1 cellular context compared by ENCODE assay signal in the genomic region with DNA sequence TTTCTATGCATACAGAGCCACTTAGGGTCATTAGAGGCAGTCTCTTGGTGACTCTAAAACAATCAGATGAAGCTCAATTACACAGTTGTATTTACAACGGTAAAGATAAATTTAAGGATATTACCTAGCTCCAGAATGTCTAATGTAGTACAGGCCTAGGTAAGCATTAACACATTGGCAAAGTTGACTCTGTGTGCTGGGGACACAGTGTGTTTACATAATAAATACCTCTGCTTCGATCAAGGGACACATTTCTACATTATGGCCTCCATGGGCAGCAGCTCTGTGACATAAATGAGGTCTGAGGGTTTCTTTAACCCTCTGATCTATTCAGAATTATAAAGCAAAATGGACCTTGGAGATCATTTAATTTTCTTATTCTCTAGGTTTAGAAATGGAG.
TF ChIP-seq lines count a peak whose summit lies in the region.

No MANE protein-coding gene starts in this region.

TF ChIP-seq in HepG2, 621 proteins besides CTCF, POLR2A, EP300 and RAD21 (continued from another document and continues in another):
- TF ChIP-seq, protein P1, sequence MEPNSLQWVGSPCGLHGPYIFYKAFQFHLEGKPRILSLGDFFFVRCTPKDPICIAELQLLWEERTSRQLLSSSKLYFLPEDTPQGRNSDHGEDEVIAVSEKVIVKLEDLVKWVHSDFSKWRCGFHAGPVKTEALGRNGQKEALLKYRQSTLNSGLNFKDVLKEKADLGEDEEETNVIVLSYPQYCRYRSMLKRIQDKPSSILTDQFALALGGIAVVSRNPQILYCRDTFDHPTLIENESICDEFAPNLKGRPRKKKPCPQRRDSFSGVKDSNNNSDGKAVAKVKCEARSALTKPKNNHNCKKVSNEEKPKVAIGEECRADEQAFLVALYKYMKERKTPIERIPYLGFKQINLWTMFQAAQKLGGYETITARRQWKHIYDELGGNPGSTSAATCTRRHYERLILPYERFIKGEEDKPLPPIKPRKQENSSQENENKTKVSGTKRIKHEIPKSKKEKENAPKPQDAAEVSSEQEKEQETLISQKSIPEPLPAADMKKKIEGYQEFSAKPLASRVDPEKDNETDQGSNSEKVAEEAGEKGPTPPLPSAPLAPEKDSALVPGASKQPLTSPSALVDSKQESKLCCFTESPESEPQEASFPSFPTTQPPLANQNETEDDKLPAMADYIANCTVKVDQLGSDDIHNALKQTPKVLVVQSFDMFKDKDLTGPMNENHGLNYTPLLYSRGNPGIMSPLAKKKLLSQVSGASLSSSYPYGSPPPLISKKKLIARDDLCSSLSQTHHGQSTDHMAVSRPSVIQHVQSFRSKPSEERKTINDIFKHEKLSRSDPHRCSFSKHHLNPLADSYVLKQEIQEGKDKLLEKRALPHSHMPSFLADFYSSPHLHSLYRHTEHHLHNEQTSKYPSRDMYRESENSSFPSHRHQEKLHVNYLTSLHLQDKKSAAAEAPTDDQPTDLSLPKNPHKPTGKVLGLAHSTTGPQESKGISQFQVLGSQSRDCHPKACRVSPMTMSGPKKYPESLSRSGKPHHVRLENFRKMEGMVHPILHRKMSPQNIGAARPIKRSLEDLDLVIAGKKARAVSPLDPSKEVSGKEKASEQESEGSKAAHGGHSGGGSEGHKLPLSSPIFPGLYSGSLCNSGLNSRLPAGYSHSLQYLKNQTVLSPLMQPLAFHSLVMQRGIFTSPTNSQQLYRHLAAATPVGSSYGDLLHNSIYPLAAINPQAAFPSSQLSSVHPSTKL (CRISPR knock-in tag; IDR thresholded peaks at IDR 0.05) = peak; percentile 65
- peak; percentile 25; the same call in 1 of the 2 replicates for TF ChIP-seq MIER3 (CRISPR knock-in tag; IDR thresholded peaks at IDR 0.05; ENCODE audit: borderline replicate concordance)
- TF ChIP-seq RXRB (CRISPR knock-in tag; IDR thresholded peaks at IDR 0.05; ENCODE audit: borderline replicate concordance) = peak; percentile 39; the same call in 1 of the 2 replicates
- no peak for TF ChIP-seq ZNF281 (CRISPR knock-in tag; IDR thresholded peaks at IDR 0.05; ENCODE audit: borderline replicate concordance)
- TF ChIP-seq ZNF138 (CRISPR knock-in tag; IDR thresholded peaks at IDR 0.05; ENCODE audit: low read depth) = no peak
- peak; percentile 62 for TF ChIP-seq FOXP4 (CRISPR knock-in tag; IDR thresholded peaks at IDR 0.05)
- peak; percentile 50; the same call in 1 of the 2 replicates for TF ChIP-seq MED1 (CRISPR knock-in tag; IDR thresholded peaks at IDR 0.05)
- TF ChIP-seq CEBPG (CRISPR knock-in tag; IDR thresholded peaks at IDR 0.05) = peak; percentile 41; the same call in 1 of the 2 replicates
- TF ChIP-seq PAXIP1 (CRISPR knock-in tag; conservative IDR thresholded peaks at IDR 0.05) = peak; percentile 64
- TF ChIP-seq HMG20A (CRISPR knock-in tag; IDR thresholded peaks at IDR 0.05; ENCODE audit: borderline replicate concordance) = 0 out of 2 replicates have a peak, but pooled peaks have one; percentile 41
- TF ChIP-seq ARID3A (IDR thresholded peaks at IDR 0.05; ENCODE audit: low read depth, low read length) = peak; percentile 91
- TF ChIP-seq NR2F6 (IDR thresholded peaks at IDR 0.05) = 0 out of 2 replicates have a peak, but pooled peaks have one; percentile 18
- no peak for TF ChIP-seq NR2F6 (CRISPR knock-in tag; IDR thresholded peaks at IDR 0.05)
- TF ChIP-seq FOSL2 (CRISPR knock-in tag; IDR thresholded peaks at IDR 0.05) = no peak
- 0 out of 2 replicates have a peak, but pooled peaks have one; percentile 47 for TF ChIP-seq ONECUT2 (CRISPR knock-in tag; IDR thresholded peaks at IDR 0.05)
- TF ChIP-seq ZFY (CRISPR knock-in tag; IDR thresholded peaks at IDR 0.05) = peak; percentile 26; the same call in 1 of the 2 replicates
- peak; percentile 42; the same call in 1 of the 2 replicates for TF ChIP-seq ZNF292 (CRISPR knock-in tag; IDR thresholded peaks at IDR 0.05; ENCODE audit: borderline replicate concordance, low read depth)
- no peak for TF ChIP-seq RFXAP (CRISPR knock-in tag; IDR thresholded peaks at IDR 0.05; ENCODE audit: borderline replicate concordance)
- TF ChIP-seq, protein P2, sequence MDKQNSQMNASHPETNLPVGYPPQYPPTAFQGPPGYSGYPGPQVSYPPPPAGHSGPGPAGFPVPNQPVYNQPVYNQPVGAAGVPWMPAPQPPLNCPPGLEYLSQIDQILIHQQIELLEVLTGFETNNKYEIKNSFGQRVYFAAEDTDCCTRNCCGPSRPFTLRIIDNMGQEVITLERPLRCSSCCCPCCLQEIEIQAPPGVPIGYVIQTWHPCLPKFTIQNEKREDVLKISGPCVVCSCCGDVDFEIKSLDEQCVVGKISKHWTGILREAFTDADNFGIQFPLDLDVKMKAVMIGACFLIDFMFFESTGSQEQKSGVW (CRISPR knock-in tag; IDR thresholded peaks at IDR 0.05; ENCODE audit: borderline replicate concordance) = no peak
- TF ChIP-seq, protein P3, sequence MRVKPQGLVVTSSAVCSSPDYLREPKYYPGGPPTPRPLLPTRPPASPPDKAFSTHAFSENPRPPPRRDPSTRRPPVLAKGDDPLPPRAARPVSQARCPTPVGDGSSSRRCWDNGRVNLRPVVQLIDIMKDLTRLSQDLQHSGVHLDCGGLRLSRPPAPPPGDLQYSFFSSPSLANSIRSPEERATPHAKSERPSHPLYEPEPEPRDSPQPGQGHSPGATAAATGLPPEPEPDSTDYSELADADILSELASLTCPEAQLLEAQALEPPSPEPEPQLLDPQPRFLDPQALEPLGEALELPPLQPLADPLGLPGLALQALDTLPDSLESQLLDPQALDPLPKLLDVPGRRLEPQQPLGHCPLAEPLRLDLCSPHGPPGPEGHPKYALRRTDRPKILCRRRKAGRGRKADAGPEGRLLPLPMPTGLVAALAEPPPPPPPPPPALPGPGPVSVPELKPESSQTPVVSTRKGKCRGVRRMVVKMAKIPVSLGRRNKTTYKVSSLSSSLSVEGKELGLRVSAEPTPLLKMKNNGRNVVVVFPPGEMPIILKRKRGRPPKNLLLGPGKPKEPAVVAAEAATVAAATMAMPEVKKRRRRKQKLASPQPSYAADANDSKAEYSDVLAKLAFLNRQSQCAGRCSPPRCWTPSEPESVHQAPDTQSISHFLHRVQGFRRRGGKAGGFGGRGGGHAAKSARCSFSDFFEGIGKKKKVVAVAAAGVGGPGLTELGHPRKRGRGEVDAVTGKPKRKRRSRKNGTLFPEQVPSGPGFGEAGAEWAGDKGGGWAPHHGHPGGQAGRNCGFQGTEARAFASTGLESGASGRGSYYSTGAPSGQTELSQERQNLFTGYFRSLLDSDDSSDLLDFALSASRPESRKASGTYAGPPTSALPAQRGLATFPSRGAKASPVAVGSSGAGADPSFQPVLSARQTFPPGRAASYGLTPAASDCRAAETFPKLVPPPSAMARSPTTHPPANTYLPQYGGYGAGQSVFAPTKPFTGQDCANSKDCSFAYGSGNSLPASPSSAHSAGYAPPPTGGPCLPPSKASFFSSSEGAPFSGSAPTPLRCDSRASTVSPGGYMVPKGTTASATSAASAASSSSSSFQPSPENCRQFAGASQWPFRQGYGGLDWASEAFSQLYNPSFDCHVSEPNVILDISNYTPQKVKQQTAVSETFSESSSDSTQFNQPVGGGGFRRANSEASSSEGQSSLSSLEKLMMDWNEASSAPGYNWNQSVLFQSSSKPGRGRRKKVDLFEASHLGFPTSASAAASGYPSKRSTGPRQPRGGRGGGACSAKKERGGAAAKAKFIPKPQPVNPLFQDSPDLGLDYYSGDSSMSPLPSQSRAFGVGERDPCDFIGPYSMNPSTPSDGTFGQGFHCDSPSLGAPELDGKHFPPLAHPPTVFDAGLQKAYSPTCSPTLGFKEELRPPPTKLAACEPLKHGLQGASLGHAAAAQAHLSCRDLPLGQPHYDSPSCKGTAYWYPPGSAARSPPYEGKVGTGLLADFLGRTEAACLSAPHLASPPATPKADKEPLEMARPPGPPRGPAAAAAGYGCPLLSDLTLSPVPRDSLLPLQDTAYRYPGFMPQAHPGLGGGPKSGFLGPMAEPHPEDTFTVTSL (CRISPR knock-in tag; IDR thresholded peaks at IDR 0.05; ENCODE audit: borderline replicate concordance) = peak; percentile 73; the same call in 1 of the 2 replicates
- TF ChIP-seq PCBP1 (IDR thresholded peaks at IDR 0.05; ENCODE audit: borderline replicate concordance, low read depth, low read length) = no peak
- 0 out of 2 replicates have a peak, but pooled peaks have one; percentile 37 for TF ChIP-seq ZBTB25 (CRISPR knock-in tag; IDR thresholded peaks at IDR 0.05)
- peak; percentile 48 for TF ChIP-seq NCOA2 (CRISPR knock-in tag; IDR thresholded peaks at IDR 0.05)
- TF ChIP-seq ZNF879 (CRISPR knock-in tag; IDR thresholded peaks at IDR 0.05) = no peak
- TF ChIP-seq ZNF282 (IDR thresholded peaks at IDR 0.05; ENCODE audit: partially characterized antibody) = no peak
- TF ChIP-seq, protein P4, sequence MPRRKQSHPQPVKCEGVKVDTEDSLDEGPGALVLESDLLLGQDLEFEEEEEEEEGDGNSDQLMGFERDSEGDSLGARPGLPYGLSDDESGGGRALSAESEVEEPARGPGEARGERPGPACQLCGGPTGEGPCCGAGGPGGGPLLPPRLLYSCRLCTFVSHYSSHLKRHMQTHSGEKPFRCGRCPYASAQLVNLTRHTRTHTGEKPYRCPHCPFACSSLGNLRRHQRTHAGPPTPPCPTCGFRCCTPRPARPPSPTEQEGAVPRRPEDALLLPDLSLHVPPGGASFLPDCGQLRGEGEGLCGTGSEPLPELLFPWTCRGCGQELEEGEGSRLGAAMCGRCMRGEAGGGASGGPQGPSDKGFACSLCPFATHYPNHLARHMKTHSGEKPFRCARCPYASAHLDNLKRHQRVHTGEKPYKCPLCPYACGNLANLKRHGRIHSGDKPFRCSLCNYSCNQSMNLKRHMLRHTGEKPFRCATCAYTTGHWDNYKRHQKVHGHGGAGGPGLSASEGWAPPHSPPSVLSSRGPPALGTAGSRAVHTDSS (CRISPR knock-in tag; conservative IDR thresholded peaks at IDR 0.05) = no peak
